In the genomic region with DNA sequence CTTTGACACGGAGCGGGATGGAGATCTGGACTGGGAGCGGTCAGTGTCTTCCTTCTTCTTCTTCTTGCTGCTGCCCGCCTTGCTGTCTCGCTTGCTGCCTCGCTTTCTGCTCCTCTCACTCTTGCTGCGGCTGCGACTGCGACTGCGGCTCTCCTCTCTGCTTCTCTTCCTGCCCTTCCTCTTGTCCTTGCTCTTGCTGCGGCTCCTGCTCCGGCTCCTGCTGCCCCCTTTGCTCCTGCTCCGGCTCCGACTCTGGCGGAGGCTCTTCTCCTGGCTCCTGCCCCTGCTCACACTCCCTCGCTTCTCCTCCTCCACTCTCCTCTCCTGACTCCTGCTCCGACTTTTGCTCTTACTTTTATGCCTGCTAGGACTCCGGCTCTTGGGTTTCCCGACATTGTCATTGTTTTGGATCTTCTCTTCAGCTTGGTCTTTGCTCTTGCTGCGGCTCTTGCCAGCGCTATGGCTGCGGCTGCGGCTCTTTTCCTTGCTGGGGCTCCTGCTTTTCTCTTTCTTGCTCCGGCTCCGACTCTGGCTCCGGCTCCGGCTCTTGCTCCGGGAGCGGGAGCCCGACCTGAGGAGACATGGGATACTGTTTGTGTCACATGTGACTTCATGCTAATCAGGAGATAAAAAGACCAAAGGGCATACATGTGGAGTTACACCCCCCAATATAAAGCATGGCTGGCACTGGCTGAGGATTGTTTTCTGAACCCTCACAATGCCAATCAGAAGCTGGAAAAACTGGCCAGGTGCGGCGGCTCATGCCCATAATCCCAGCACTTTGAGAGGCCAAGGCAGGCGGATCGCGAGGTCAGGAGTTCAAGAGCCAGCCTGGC, we compare ENCODE assay signal across 1 cellular context.
TF ChIP-seq lines count a peak whose summit lies in the region.

No MANE protein-coding gene starts in this region.

TF ChIP-seq in liver, 16 proteins besides CTCF, POLR2A, EP300 and RAD21 (continued from another document):
- TF ChIP-seq, protein P1, sequence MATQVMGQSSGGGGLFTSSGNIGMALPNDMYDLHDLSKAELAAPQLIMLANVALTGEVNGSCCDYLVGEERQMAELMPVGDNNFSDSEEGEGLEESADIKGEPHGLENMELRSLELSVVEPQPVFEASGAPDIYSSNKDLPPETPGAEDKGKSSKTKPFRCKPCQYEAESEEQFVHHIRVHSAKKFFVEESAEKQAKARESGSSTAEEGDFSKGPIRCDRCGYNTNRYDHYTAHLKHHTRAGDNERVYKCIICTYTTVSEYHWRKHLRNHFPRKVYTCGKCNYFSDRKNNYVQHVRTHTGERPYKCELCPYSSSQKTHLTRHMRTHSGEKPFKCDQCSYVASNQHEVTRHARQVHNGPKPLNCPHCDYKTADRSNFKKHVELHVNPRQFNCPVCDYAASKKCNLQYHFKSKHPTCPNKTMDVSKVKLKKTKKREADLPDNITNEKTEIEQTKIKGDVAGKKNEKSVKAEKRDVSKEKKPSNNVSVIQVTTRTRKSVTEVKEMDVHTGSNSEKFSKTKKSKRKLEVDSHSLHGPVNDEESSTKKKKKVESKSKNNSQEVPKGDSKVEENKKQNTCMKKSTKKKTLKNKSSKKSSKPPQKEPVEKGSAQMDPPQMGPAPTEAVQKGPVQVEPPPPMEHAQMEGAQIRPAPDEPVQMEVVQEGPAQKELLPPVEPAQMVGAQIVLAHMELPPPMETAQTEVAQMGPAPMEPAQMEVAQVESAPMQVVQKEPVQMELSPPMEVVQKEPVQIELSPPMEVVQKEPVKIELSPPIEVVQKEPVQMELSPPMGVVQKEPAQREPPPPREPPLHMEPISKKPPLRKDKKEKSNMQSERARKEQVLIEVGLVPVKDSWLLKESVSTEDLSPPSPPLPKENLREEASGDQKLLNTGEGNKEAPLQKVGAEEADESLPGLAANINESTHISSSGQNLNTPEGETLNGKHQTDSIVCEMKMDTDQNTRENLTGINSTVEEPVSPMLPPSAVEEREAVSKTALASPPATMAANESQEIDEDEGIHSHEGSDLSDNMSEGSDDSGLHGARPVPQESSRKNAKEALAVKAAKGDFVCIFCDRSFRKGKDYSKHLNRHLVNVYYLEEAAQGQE (IDR thresholded peaks at IDR 0.05) = no peak
- peak; percentile 39 for TF ChIP-seq YY1 (IDR thresholded peaks at IDR 0.05)
- peak; percentile 73 to 83 for TF ChIP-seq HNF4A (conservative IDR thresholded peaks at IDR 0.05)
- TF ChIP-seq HNF4G (IDR thresholded peaks at IDR 0.05) = peak; percentile 53
- peak; percentile 58 to 73 for TF ChIP-seq RXRA (IDR thresholded peaks at IDR 0.05)
- TF ChIP-seq SP1 (IDR thresholded peaks at IDR 0.05) = peak; percentile 62
- peak; percentile 85 for TF ChIP-seq MAX (IDR thresholded peaks at IDR 0.05)
- no peak for TF ChIP-seq TAF1 (conservative IDR thresholded peaks at IDR 0.05)
- TF ChIP-seq FOXA2 (IDR thresholded peaks at IDR 0.05) = no peak
